1 cellular context compared by ENCODE assay signal in the genomic region with DNA sequence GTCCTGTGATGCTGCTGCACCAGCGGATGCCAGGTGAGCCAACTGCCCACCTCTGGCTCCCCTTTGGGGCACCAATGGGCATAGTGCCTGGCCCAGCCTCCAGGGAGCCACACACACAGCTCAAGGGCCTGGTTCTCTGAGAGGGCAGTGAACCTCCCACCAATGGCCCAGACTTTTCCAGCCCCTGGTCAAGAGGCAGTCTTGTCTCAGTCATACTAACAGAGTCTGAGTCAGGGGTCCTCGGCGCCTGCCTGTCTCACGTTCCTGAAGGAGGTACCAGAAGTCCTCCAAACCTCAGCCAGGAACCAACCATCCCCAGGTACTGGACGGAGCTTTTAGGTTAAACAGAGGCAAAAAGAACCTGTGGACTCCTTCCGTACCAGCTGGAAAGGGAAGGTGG.
TF ChIP-seq lines count a peak whose summit lies in the region.

No MANE protein-coding gene starts in this region.

TF ChIP-seq in GM12878, 131 proteins besides CTCF, POLR2A, EP300 and RAD21:
- TF ChIP-seq, protein P1, sequence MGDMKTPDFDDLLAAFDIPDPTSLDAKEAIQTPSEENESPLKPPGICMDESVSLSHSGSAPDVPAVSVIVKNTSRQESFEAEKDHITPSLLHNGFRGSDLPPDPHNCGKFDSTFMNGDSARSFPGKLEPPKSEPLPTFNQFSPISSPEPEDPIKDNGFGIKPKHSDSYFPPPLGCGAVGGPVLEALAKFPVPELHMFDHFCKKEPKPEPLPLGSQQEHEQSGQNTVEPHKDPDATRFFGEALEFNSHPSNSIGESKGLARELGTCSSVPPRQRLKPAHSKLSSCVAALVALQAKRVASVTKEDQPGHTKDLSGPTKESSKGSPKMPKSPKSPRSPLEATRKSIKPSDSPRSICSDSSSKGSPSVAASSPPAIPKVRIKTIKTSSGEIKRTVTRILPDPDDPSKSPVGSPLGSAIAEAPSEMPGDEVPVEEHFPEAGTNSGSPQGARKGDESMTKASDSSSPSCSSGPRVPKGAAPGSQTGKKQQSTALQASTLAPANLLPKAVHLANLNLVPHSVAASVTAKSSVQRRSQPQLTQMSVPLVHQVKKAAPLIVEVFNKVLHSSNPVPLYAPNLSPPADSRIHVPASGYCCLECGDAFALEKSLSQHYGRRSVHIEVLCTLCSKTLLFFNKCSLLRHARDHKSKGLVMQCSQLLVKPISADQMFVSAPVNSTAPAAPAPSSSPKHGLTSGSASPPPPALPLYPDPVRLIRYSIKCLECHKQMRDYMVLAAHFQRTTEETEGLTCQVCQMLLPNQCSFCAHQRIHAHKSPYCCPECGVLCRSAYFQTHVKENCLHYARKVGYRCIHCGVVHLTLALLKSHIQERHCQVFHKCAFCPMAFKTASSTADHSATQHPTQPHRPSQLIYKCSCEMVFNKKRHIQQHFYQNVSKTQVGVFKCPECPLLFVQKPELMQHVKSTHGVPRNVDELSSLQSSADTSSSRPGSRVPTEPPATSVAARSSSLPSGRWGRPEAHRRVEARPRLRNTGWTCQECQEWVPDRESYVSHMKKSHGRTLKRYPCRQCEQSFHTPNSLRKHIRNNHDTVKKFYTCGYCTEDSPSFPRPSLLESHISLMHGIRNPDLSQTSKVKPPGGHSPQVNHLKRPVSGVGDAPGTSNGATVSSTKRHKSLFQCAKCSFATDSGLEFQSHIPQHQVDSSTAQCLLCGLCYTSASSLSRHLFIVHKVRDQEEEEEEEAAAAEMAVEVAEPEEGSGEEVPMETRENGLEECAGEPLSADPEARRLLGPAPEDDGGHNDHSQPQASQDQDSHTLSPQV (IDR thresholded peaks at IDR 0.05): no peak
- no peak for TF ChIP-seq KLF5 (IDR thresholded peaks at IDR 0.05; ENCODE audit: partially characterized antibody)
- no peak for TF ChIP-seq MXI1 (IDR thresholded peaks at IDR 0.05; ENCODE audit: low read depth, low read length)
